Comparison of ENCODE assay signal across 12 cellular contexts in genomic region chr19:5985098-5985783, GRCh38. TPM values are rescaled to one million over a fixed set of nuclear protein-coding genes. Genes with fewer than 3 reads are reported as not detected.
A peak's percentile ranks its signal among the peaks of the same experiment; 100 is the strongest.
DNase-seq lines count a peak whose midpoint lies in the region; ATAC-seq, FAIRE-seq and TF ChIP-seq lines count a peak whose summit lies in the region.
"Had no signal": no experiment of that assay in that cellular context is flagged by ENCODE, and none has a peak within 500 bp of the region (broad histone marks: within the 10 kb centered on the region; RNA-seq: fewer than 3 reads in every experiment).

No MANE protein-coding gene starts in this region.

- TF ChIP-seq CTCF in HepG2 (CRISPR knock-in tag; IDR thresholded peaks at IDR 0.05): no peak
- no peak for TF ChIP-seq CTCF in right lobe of liver (IDR thresholded peaks at IDR 0.05)
- TF ChIP-seq CTCF in hepatocyte (IDR thresholded peaks at IDR 0.05; ENCODE audit: poor library complexity): no peak

- ATAC-seq in HepG2: no peak
- ATAC-seq in right lobe of liver: no peak
- ATAC-seq in aorta (ENCODE audit: low FRiP score): peak; percentile 40
- no peak for ATAC-seq in left lobe of liver
- ATAC-seq in HG03097 (IDR thresholded peaks at IDR 0.05; ENCODE audit: low FRiP score, unreplicated experiment): no peak
- ATAC-seq: naive thymus-derived CD8-positive, alpha-beta T cell; stimulated activated memory B cell treated with anti-CD40 and anti-IgM and Interleukin-4, amounts not matched to agents 10 μg/mL and 1 μg/mL and 100 μg/mL, for 72 hours had no signal

- H3K27me3 ChIP-seq in HepG2 (ENCODE audit: control insufficient read depth in 1 of 2, insufficient read depth in 2 of 2, low read length in 2 of 2) (peaks cover 0 to 10% of the 10 kb centered on the region in 2 experiments; a peak in 1 of 5 replicates), right lobe of liver (no peaks in the 10 kb centered on the region), hepatocyte (no peaks in the 10 kb centered on the region), aorta (ENCODE audit: control insufficient read depth in 1 of 2, insufficient read depth in 2 of 2, low read length in 1 of 2) (no peaks in the 10 kb centered on the region)

- H3K4me1 ChIP-seq in HepG2 (ENCODE audit: insufficient read depth, low read length) (peaks cover 89% of the 10 kb centered on the region), right lobe of liver (peaks cover 0 to 29% (median 7%) of the 10 kb centered on the region in 4 donors), hepatocyte (ENCODE audit: insufficient read depth) (no peaks in the 10 kb centered on the region), aorta (ENCODE audit: control insufficient read depth in 1 of 2, insufficient read depth in 2 of 2, low read length in 2 of 2) (peaks cover 0 to 3% of the 10 kb centered on the region in 2 donors)

- TF ChIP-seq EP300 in HepG2 (IDR thresholded peaks at IDR 0.05; ENCODE audit: low read depth in 2 of 2, low read length in 2 of 2) (no peak), HepG2 (CRISPR knock-in tag; IDR thresholded peaks at IDR 0.05; ENCODE audit: borderline replicate concordance) (no peak)

- H3K9me3 ChIP-seq in HepG2 (ENCODE audit: low read length) (no peaks in the 10 kb centered on the region), right lobe of liver (no peaks in the 10 kb centered on the region), hepatocyte (ENCODE audit: low read depth) (no peaks in the 10 kb centered on the region), aorta (ENCODE audit: control insufficient read depth, low read length) (no peaks in the 10 kb centered on the region)

- TF ChIP-seq POLR2A in HepG2 (IDR thresholded peaks at IDR 0.05; ENCODE audit: insufficient read depth in 1 of 2, low read depth in 2 of 2, low read length in 2 of 2) (no peak), right lobe of liver (IDR thresholded peaks at IDR 0.05) (no peak)

- H3K4me2 ChIP-seq in HepG2 (ENCODE audit: low read depth, low read length): no peak overlapping the region
- no peak overlapping the region for H3K4me2 ChIP-seq in hepatocyte

- no TSS peak for BruUV-seq in HepG2 (replicated peaks; lab: Mats Ljungman, UMichigan)

- WGBS in HepG2 (ENCODE audit: low lambda C conversion rate): 93% methylated on average over 12 of the region's 12 CpGs
- WGBS in right lobe of liver (ENCODE audit: insufficient coverage, low coverage, low lambda C conversion rate, missing lambda C conversion rate): 94% methylated on average over 4 of the region's 12 CpGs
- 85% methylated on average over 12 of the region's 12 CpGs for WGBS in hepatocyte (ENCODE audit: low lambda C conversion rate, missing lambda C conversion rate)
- WGBS in aorta, 2 donors: 49 to 52% methylated on average over 12 of the region's 12 CpGs

- FAIRE-seq in HepG2 (lab: Jason Lieb, UNC): no peak

- CTCF ChIA-PET in HepG2 (lab: Yijun Ruan, JAX; ENCODE audit: low intra/inter-chr PET ratio, low total read pairs): interaction anchor here (4.2 kb wide), 1 partner anchor 36 kb away, joined by 49 read pairs; no protein-coding TSS in a partner anchor

- TF ChIP-seq RAD21 in HepG2 (CRISPR knock-in tag; IDR thresholded peaks at IDR 0.05): no peak

- H3K36me3 ChIP-seq in HepG2 (replicated peaks in 1 of 2; ENCODE audit: control insufficient read depth in 1 of 2, insufficient read depth in 2 of 2, low read length in 2 of 2) (no peaks in the 10 kb centered on the region), right lobe of liver (no peaks in the 10 kb centered on the region), hepatocyte (replicated peaks; ENCODE audit: insufficient read depth, low read depth) (no peaks in the 10 kb centered on the region), aorta (ENCODE audit: control insufficient read depth in 1 of 2, insufficient read depth in 2 of 2, low read length in 1 of 2) (no peaks in the 10 kb centered on the region)

- POLR2A ChIA-PET in HepG2 (lab: Yijun Ruan, JAX): interaction anchor here (2.5 kb wide), 1 partner anchor 10 kb away, joined by 10 read pairs; no protein-coding TSS in a partner anchor

- no peak overlapping the region for H2AFZ ChIP-seq in HepG2 (ENCODE audit: low read length)
- H2AFZ ChIP-seq in hepatocyte: no peak overlapping the region

- no peaks in the 10 kb centered on the region for H4K20me1 ChIP-seq in HepG2 (ENCODE audit: insufficient read depth, low read length)
- H4K20me1 ChIP-seq in hepatocyte (ENCODE audit: insufficient read depth, poor library complexity, severe bottlenecking): no peaks in the 10 kb centered on the region

- H3K4me3 ChIP-seq in HepG2 (replicated peaks in 1 of 3; ENCODE audit: insufficient read depth in 1 of 3, low read depth in 2 of 3, low read length in 3 of 3): no peak overlapping the region
- H3K4me3 ChIP-seq in right lobe of liver: no peak overlapping the region
- no peak overlapping the region for H3K4me3 ChIP-seq in hepatocyte
- no peak overlapping the region for H3K4me3 ChIP-seq in aorta (ENCODE audit: low read length in 2 of 2)

- H3K9me2 ChIP-seq in hepatocyte (replicated peaks; ENCODE audit: insufficient read depth): no peaks in the 10 kb centered on the region

- H3K79me2 ChIP-seq in HepG2 (ENCODE audit: insufficient read depth, low read length): no peaks in the 10 kb centered on the region
- H3K79me2 ChIP-seq in hepatocyte: no peaks in the 10 kb centered on the region

- intact Hi-C loops in HepG2 (cut with micrococcal nuclease; ENCODE audit: unreplicated experiment): no loop called here
- intact Hi-C loops in right lobe of liver (cut with DNase I): loop anchor here (5.0 kb wide), 1 partner anchor 37 kb away; no protein-coding TSS in a partner anchor
- intact Hi-C loops in aorta (cut with DNase I): loop anchor here in 1 of 2 donors (5.0 kb wide), 2 partner anchors 62 to 142 kb away; no protein-coding TSS in a partner anchor

- DNase-seq in HepG2 (ENCODE audit: low spot score) (no peak), right lobe of liver (no peak), amniotic epithelial cell (ENCODE audit: low read depth) (peak; percentile 94), hepatocyte (ENCODE audit: low spot score) (peak; percentile 51), aorta (no peak), left lobe of liver (ENCODE audit: low spot score) (no peak)
- no peak for DNase-seq in activated CD4-positive, alpha-beta T cell treated with anti-CD3 and anti-CD28 coated beads for 1 hour
- DNase-seq: activated CD4-positive, alpha-beta T cell treated with anti-CD3 and anti-CD28 coated beads for 4 hours; GOT3 had no signal

- H3K27ac ChIP-seq in HepG2 (ENCODE audit: extremely low read length, insufficient read depth, low read length) (no peak overlapping the region), right lobe of liver (no peak overlapping the region), hepatocyte (peak overlapping the region; percentile 79), aorta (ENCODE audit: low read depth in 1 of 2, low read length in 2 of 2) (peak overlapping the region; percentile 90 to 95)

- no peak overlapping the region for H3K9ac ChIP-seq in HepG2 (ENCODE audit: insufficient read depth, low read depth, low read length)

- in situ Hi-C loops in HepG2 (cut with HindIII; ENCODE audit: extremely low pct_ligation_motif_present, low pct_unique_long_range_greater_than_20kb): loop anchor here (5.0 kb wide), 1 partner anchor 37 kb away; no protein-coding TSS in a partner anchor

TF ChIP-seq in HepG2, 621 proteins besides CTCF, POLR2A, EP300 and RAD21 (continues in another document):
- TF ChIP-seq MAFF (IDR thresholded peaks at IDR 0.05; ENCODE audit: low read depth, low read length) (no peak), ZNF883 (CRISPR knock-in tag; IDR thresholded peaks at IDR 0.05; ENCODE audit: not compliant biosample characterization) (no peak)

RNA-seq across cellular contexts. Expression of gene RANBP3, which starts 7.3 kb away (rescaled TPM):
- total RNA-seq in HepG2 (2016; rRNA removed; fragmentation: Illumina TruSeq; extraction: Trizol): 37.2 and 39.5 TPM in 2 replicates
- total RNA-seq in HepG2 (2016; cell fraction: cytosol; rRNA removed; fragmentation: Illumina TruSeq; extraction: Trizol; ENCODE audit: low read depth): 15.1 and 18.2 TPM in 2 replicates
- total RNA-seq in HepG2 (2016; cell fraction: insoluble cytoplasmic fraction; rRNA removed; fragmentation: Illumina TruSeq; extraction: Trizol): 27.1 and 40.8 TPM in 2 replicates
- total RNA-seq in HepG2 (2016; cell fraction: membrane; rRNA removed; fragmentation: Illumina TruSeq; extraction: Trizol): 19.4 and 20.4 TPM in 2 replicates
- 47.7 and 56.8 TPM in 2 replicates for total RNA-seq in HepG2 (2016; cell fraction: nucleus; rRNA removed; fragmentation: Illumina TruSeq; extraction: Trizol)
- 149 and 151 TPM in 2 replicates for polyA plus RNA-seq in HepG2 (2011; rRNA removed)
- polyA plus RNA-seq in HepG2 (2011; cell fraction: cytosol; rRNA removed): 91.7 and 149 TPM in 2 replicates
- polyA plus RNA-seq in HepG2 (2011; cell fraction: nucleus; rRNA removed): 233 and 293 TPM in 2 replicates
- polyA plus RNA-seq in HepG2 (2012): 62.1 and 64.6 TPM in 2 replicates
- polyA plus RNA-seq in HepG2 (2016; cell fraction: cytosol; fragmentation: Illumina TruSeq; extraction: Trizol; ENCODE audit: low read depth): 10.3 and 11.7 TPM in 2 replicates
- 53.5 and 62.0 TPM in 2 replicates for polyA plus RNA-seq in HepG2 (2016; cell fraction: insoluble cytoplasmic fraction; fragmentation: Illumina TruSeq; extraction: Trizol; ENCODE audit: low read depth)
- polyA plus RNA-seq in HepG2 (2016; cell fraction: membrane; fragmentation: Illumina TruSeq; extraction: Trizol; ENCODE audit: low read depth): 18.2 and 24.3 TPM in 2 replicates
- polyA plus RNA-seq in HepG2 (2016; cell fraction: nucleus; fragmentation: Illumina TruSeq; extraction: Trizol; ENCODE audit: insufficient read depth, low read depth): 127 and 170 TPM in 2 replicates
- 43.2 and 193 TPM in 2 replicates for polyA minus RNA-seq in HepG2 (2011; rRNA and poly(A)+ RNA removed; ENCODE audit: low replicate concordance)
- polyA minus RNA-seq in HepG2 (2011; cell fraction: cytosol; rRNA and poly(A)+ RNA removed): 76.9 and 86.6 TPM in 2 replicates
- polyA minus RNA-seq in HepG2 (2011; cell fraction: nucleus; rRNA and poly(A)+ RNA removed): 74.3 and 80.3 TPM in 2 replicates
- total RNA-seq in right lobe of liver: 10 to 100 TPM; 21.7 to 49.5 (median 24.5) TPM
- total RNA-seq in hepatocyte: 51.0 and 78.1 TPM in 2 replicates
- 10.4 and 16.4 TPM in 2 replicates for polyA plus RNA-seq in hepatocyte
- total RNA-seq in aorta: 10 to 100 TPM; 57.9 to 63.2 TPM
- 10 to 100 TPM; 19.5 to 43.3 TPM for polyA plus RNA-seq in aorta
- total RNA-seq in left lobe of liver: 22.8 TPM

Comparison
In these comparisons a context has a peak if more than half of its experiments do, and no peak if none do; other contexts are left out.
1. DNase-seq: peak in amniotic epithelial cell (single experiment) and hepatocyte (single experiment); none in HepG2 (single experiment), right lobe of liver (0 of 3), aorta (0 of 2), left lobe of liver (single experiment) and activated CD4-positive, alpha-beta T cell treated with anti-CD3 and anti-CD28 coated beads for 1 hour (single experiment).
2. H3K27ac ChIP-seq: peak in hepatocyte (single experiment) and aorta (2 of 2); none in HepG2 (single experiment) and right lobe of liver (0 of 3).